Comparison of ENCODE assay signal across 8 cellular contexts in the genomic region with DNA sequence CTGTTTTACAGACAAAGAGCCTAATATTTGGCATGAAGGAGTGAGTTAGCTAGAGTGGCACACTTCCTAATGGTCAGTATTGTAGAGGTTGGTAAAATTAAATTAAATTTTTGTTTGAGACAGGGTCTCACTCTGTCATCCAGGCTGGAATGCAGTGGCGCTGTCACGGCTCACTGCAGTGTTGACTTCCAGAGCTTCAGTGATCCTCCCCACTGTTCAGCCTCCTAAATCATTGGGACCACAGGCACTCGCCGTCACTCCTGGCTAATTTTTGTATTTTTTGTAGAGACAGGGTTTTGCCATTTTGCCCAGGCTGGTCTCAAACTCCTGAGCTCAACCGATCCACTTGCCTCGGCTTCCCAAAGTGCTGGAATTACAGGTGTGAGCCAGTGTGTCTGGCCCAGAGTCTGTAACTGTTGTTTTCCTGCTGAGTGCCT.
A peak's percentile ranks its signal among the peaks of the same experiment; 100 is the strongest.
DNase-seq lines count a peak whose midpoint lies in the region; ATAC-seq, FAIRE-seq and TF ChIP-seq lines count a peak whose summit lies in the region.
"Had no signal": no experiment of that assay in that cellular context is flagged by ENCODE, and none has a peak within 500 bp of the region (broad histone marks: within the 10 kb centered on the region; RNA-seq: fewer than 3 reads in every experiment).

No MANE protein-coding gene starts in this region.

- no peak for DNase-seq in HFFc6
- no peak for DNase-seq in astrocyte (ENCODE audit: low read depth)
- no peak for DNase-seq in mesenchymal stem cell
- no peak for DNase-seq in tibial artery
- no peak for DNase-seq in DMS53 (lab: John Stamatoyannopoulos, UW)
- DNase-seq in activated CD4-positive, alpha-beta T cell treated with anti-CD3 and anti-CD28 coated beads for 1 hour: no peak
- DNase-seq: NK-92 treated with Interleukin-12 subunit alpha and Interleukin-12 subunit beta, amount 100 ng/mL, for 24 hours had no signal

- H4K91ac ChIP-seq in mesenchymal stem cell (ENCODE audit: low read length): no peak overlapping the region

- H3K27me3 ChIP-seq in astrocyte (ENCODE audit: insufficient read depth, low read length): no peaks in the 10 kb centered on the region
- no peaks in the 10 kb centered on the region for H3K27me3 ChIP-seq in mesenchymal stem cell (ENCODE audit: control insufficient read depth in 1 of 2, insufficient read depth in 1 of 2, low read length in 2 of 2)
- H3K27me3 ChIP-seq in tibial artery: no peaks in the 10 kb centered on the region

- H3K79me2 ChIP-seq in astrocyte (ENCODE audit: insufficient read depth, low read length): peaks cover 19% of the 10 kb centered on the region

- peak overlapping the region; percentile 98 for H3K27ac Mint-ChIP-seq in HFFc6
- peak overlapping the region; percentile 96 for H3K27ac Mint-ChIP-seq in astrocyte (ENCODE audit: unreplicated experiment)

- no peak for ATAC-seq in HG02798 (IDR thresholded peaks at IDR 0.05; ENCODE audit: poor library complexity, unreplicated experiment)

- no peak overlapping the region for H3K23ac ChIP-seq in mesenchymal stem cell (ENCODE audit: low read length in 2 of 2)

- intact Hi-C loops in tibial artery (cut with DNase I; ENCODE audit: low total_unique reads): loop anchor here (10.0 kb wide), 2 partner anchors 109 to 139 kb away; partner anchors contain the start of genes PHF20 and RBM39

- FAIRE-seq in astrocyte (lab: Jason Lieb, UNC): no peak

- TF ChIP-seq CTCF in HFFc6 (IDR thresholded peaks at IDR 0.05) (no peak), astrocyte (IDR thresholded peaks at IDR 0.05; ENCODE audit: insufficient read depth, low read depth, low read length) (no peak), tibial artery (IDR thresholded peaks at IDR 0.05) (no peak)

- peaks cover 9% of the 10 kb centered on the region for H3K79me1 ChIP-seq in mesenchymal stem cell (replicated peaks; ENCODE audit: low read length, poor library complexity, severe bottlenecking)

- H3K36me3 Mint-ChIP-seq in HFFc6 (ENCODE audit: low read depth) (peaks cover 17% of the 10 kb centered on the region), astrocyte (ENCODE audit: low read depth, unreplicated experiment) (peaks cover 5% of the 10 kb centered on the region)

- H3K36me3 ChIP-seq in astrocyte (ENCODE audit: insufficient read depth, low read length): no peaks in the 10 kb centered on the region
- H3K36me3 ChIP-seq in mesenchymal stem cell (ENCODE audit: control insufficient read depth in 1 of 2, insufficient read depth in 2 of 2, low read depth in 1 of 2, low read length in 2 of 2): peaks cover 4 to 5% of the 10 kb centered on the region in 2 experiments
- peaks cover 0 to 7% (median 0%) of the 10 kb centered on the region in 3 donors for H3K36me3 ChIP-seq in tibial artery

- H3K27ac ChIP-seq in astrocyte (ENCODE audit: low read depth, low read length) (peak overlapping the region; percentile 99), mesenchymal stem cell (ENCODE audit: low read length, poor library complexity, severe bottlenecking) (peak overlapping the region; percentile 94), tibial artery (peak overlapping the region; percentile 80 to 81)

- H3K4me3 Mint-ChIP-seq in HFFc6 (peak overlapping the region; percentile 72), astrocyte (ENCODE audit: unreplicated experiment) (peak overlapping the region; percentile 20)

- H2BK15ac ChIP-seq in mesenchymal stem cell (ENCODE audit: low read depth, poor library complexity, severe bottlenecking): no peak overlapping the region

- 33% methylated on average over 6 of the region's 6 CpGs for WGBS in mesenchymal stem cell

- no peak overlapping the region for H4K8ac ChIP-seq in mesenchymal stem cell (ENCODE audit: low read length)

- no peak overlapping the region for H3K14ac ChIP-seq in mesenchymal stem cell (ENCODE audit: low read length in 2 of 2)

- H3K18ac ChIP-seq in mesenchymal stem cell (ENCODE audit: low read depth in 1 of 2, low read length in 2 of 2): peak overlapping the region in 1 of 2 experiments; percentile 66

- peaks cover 67% of the 10 kb centered on the region for H3K4me1 Mint-ChIP-seq in HFFc6 (ENCODE audit: low read depth)
- peaks cover 11% of the 10 kb centered on the region for H3K4me1 Mint-ChIP-seq in astrocyte (ENCODE audit: low read depth, unreplicated experiment)

- no peak overlapping the region for H2BK120ac ChIP-seq in mesenchymal stem cell (ENCODE audit: low read depth, low read length)

- H2BK12ac ChIP-seq in mesenchymal stem cell (ENCODE audit: low read length in 2 of 2): peak overlapping the region; percentile 39 to 71

- no peaks in the 10 kb centered on the region for H4K20me1 ChIP-seq in astrocyte (ENCODE audit: insufficient read depth, low read length)

- H3K4me2 ChIP-seq in astrocyte (ENCODE audit: low read length): peak overlapping the region; percentile 80
- peak overlapping the region; percentile 16 for H3K4me2 ChIP-seq in mesenchymal stem cell (ENCODE audit: low read length, poor library complexity, severe bottlenecking)

- no peak overlapping the region for H3K4ac ChIP-seq in mesenchymal stem cell (ENCODE audit: low read depth in 1 of 2, low read length in 2 of 2)

- peak overlapping the region; percentile 46 for H2BK5ac ChIP-seq in mesenchymal stem cell (ENCODE audit: low read depth, low read length, poor library complexity, severe bottlenecking)

- H3K9me3 Mint-ChIP-seq in HFFc6 (no peaks in the 10 kb centered on the region), astrocyte (ENCODE audit: unreplicated experiment) (peaks cover 1% of the 10 kb centered on the region)

- H3K9ac ChIP-seq in astrocyte (ENCODE audit: low read length): peak overlapping the region; percentile 88
- peak overlapping the region; percentile 88 for H3K9ac ChIP-seq in mesenchymal stem cell (ENCODE audit: low read length)

- no peaks in the 10 kb centered on the region for H3K9me3 ChIP-seq in astrocyte (ENCODE audit: insufficient read depth, low read depth, low read length)
- H3K9me3 ChIP-seq in mesenchymal stem cell (ENCODE audit: control insufficient read depth, low read length): no peaks in the 10 kb centered on the region
- H3K9me3 ChIP-seq in tibial artery: no peaks in the 10 kb centered on the region

- peak overlapping the region; percentile 57 for H2AK5ac ChIP-seq in mesenchymal stem cell (ENCODE audit: low read length, severe bottlenecking)

- no peaks in the 10 kb centered on the region for H3K27me3 Mint-ChIP-seq in HFFc6 (ENCODE audit: insufficient read depth)
- no peaks in the 10 kb centered on the region for H3K27me3 Mint-ChIP-seq in astrocyte (ENCODE audit: low read depth, unreplicated experiment)

- H2AFZ ChIP-seq in astrocyte (ENCODE audit: low read depth, low read length): peak overlapping the region; percentile 2
- H2AFZ ChIP-seq in mesenchymal stem cell (ENCODE audit: low read depth, low read length): no peak overlapping the region

- peaks cover 11% of the 10 kb centered on the region for H3K4me1 ChIP-seq in astrocyte (ENCODE audit: insufficient read depth, low read length)
- peaks cover 11% of the 10 kb centered on the region for H3K4me1 ChIP-seq in mesenchymal stem cell (ENCODE audit: control insufficient read depth, insufficient read depth, low read depth, low read length)
- H3K4me1 ChIP-seq in tibial artery: peaks cover 0 to 13% (median 13%) of the 10 kb centered on the region in 4 donors

- H3K4me3 ChIP-seq in astrocyte (ENCODE audit: insufficient read depth, low read depth, low read length) (peak overlapping the region; percentile 38), mesenchymal stem cell (ENCODE audit: insufficient read depth in 1 of 2, low read depth in 1 of 2, low read length in 2 of 2) (peak overlapping the region in 1 of 2 experiments; percentile 35), tibial artery (peak overlapping the region; percentile 15 to 26)
